In genomic region chr20:44428174-44429016, GRCh38 we compare ENCODE assay signal across 1 cellular context.
A peak's percentile ranks its signal among the peaks of the same experiment; 100 is the strongest.
TF ChIP-seq lines count a peak whose summit lies in the region.

No MANE protein-coding gene starts in this region.

TF ChIP-seq in HepG2, 621 proteins besides CTCF, POLR2A, EP300 and RAD21 (continued from another document and continues in another):
- TF ChIP-seq ZBTB4 (CRISPR knock-in tag; IDR thresholded peaks at IDR 0.05; ENCODE audit: borderline replicate concordance) (no peak), RBAK (CRISPR knock-in tag; IDR thresholded peaks at IDR 0.05) (no peak), ZFP37 (CRISPR knock-in tag; IDR thresholded peaks at IDR 0.05; ENCODE audit: borderline replicate concordance) (no peak), HOXA3 (CRISPR knock-in tag; IDR thresholded peaks at IDR 0.05) (peak; percentile 66; the same call in 1 of the 2 replicates), ZNF713 (CRISPR knock-in tag; IDR thresholded peaks at IDR 0.05) (no peak), TEF (CRISPR knock-in tag; IDR thresholded peaks at IDR 0.05) (peak; percentile 75; the same call in 1 of the 2 replicates), ZFAT (CRISPR knock-in tag; conservative IDR thresholded peaks at IDR 0.05) (no peak), POLR2AphosphoS5 (IDR thresholded peaks at IDR 0.05; ENCODE audit: low read depth, low read length) (peak; percentile 70), ZNF646 (CRISPR knock-in tag; IDR thresholded peaks at IDR 0.05) (peak; percentile 36; the same call in 1 of the 2 replicates), CCAR2 (optimal IDR thresholded peaks at IDR 0.05; ENCODE audit: low read depth, low read length) (peak; percentile 28), ERF (CRISPR knock-in tag; IDR thresholded peaks at IDR 0.05) (peak; percentile 93), HOXA7 (CRISPR knock-in tag; IDR thresholded peaks at IDR 0.05) (no peak), SRSF4 (IDR thresholded peaks at IDR 0.05; ENCODE audit: low read depth, low read length, poor library complexity, severe bottlenecking) (no peak), FLYWCH1 (CRISPR knock-in tag; IDR thresholded peaks at IDR 0.05) (no peak), YEATS4 (CRISPR knock-in tag; IDR thresholded peaks at IDR 0.05; ENCODE audit: borderline replicate concordance) (no peak), HOMEZ (CRISPR knock-in tag; IDR thresholded peaks at IDR 0.05; ENCODE audit: low read depth) (peak; percentile 99), ZNF432 (CRISPR knock-in tag; IDR thresholded peaks at IDR 0.05; ENCODE audit: borderline replicate concordance) (no peak), ZBED4 (CRISPR knock-in tag; IDR thresholded peaks at IDR 0.05; ENCODE audit: borderline replicate concordance) (peak; percentile 82), SP5 (CRISPR knock-in tag; IDR thresholded peaks at IDR 0.05; ENCODE audit: borderline replicate concordance, low read depth) (peak; percentile 68; the same call in 1 of the 2 replicates), SRY (CRISPR knock-in tag; IDR thresholded peaks at IDR 0.05) (0 out of 2 replicates have a peak, but pooled peaks have one; percentile 63), PRDM15 (CRISPR knock-in tag; IDR thresholded peaks at IDR 0.05) (no peak), SIN3A (IDR thresholded peaks at IDR 0.05; ENCODE audit: borderline replicate concordance, low read depth, low read length) (peak; percentile 13; the same call in 1 of the 2 replicates), HCFC1 (IDR thresholded peaks at IDR 0.05; ENCODE audit: low read depth, low read length) (no peak), MAFK (conservative IDR thresholded peaks at IDR 0.05 in 1 of 2, IDR thresholded peaks at IDR 0.05 in 1 of 2; ENCODE audit: low read length in 2 of 2) (no peak), RBM39 (IDR thresholded peaks at IDR 0.05; ENCODE audit: low read depth, low read length, poor library complexity, severe bottlenecking) (peak; percentile 52), RARG (CRISPR knock-in tag; IDR thresholded peaks at IDR 0.05; ENCODE audit: low read depth) (no peak), ATF6 (CRISPR knock-in tag; conservative IDR thresholded peaks at IDR 0.05) (0 out of 2 replicates have a peak, but pooled peaks have one; percentile 47), ZNF644 (CRISPR knock-in tag; IDR thresholded peaks at IDR 0.05; ENCODE audit: low read depth) (peak; percentile 100), ZNF792 (CRISPR knock-in tag; IDR thresholded peaks at IDR 0.05) (peak; percentile 96), IRX3 (CRISPR knock-in tag; IDR thresholded peaks at IDR 0.05; ENCODE audit: borderline replicate concordance, low read depth) (0 out of 2 replicates have a peak, but pooled peaks have one; percentile 67), MEIS2 (CRISPR knock-in tag; IDR thresholded peaks at IDR 0.05) (peak; percentile 97), JDP2 (CRISPR knock-in tag; IDR thresholded peaks at IDR 0.05; ENCODE audit: borderline replicate concordance) (no peak)
